ENCODE assay signal across 9 cellular contexts in the genomic region with DNA sequence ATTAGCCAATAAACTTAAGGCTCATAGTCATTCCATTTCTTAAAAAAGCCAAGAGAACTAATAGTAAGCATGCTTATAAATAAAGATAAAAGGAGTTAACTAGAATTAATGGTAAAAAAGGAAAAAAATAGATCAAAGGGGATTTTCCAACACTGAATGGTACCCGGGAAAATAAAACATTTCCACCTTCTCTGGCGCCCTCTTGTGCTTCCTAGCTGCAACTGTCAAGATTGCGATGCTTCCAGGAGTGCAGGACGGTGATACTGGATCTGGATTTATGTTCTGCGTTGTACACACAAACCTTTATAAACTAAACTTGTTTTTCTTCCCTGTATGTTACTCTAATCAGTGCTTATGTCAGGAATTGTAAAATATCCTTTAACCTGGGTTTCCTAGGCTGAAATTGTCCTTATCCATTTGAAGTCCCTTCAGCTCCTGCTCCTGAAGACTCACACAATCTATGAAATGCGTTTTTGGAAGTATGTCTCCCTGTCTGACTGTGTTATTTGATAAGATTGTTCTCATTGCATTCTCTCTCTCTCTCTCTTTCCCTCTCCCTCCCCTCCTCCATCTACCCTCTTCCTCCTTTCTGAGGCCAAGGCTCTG. TPM values are rescaled to one million over a fixed set of nuclear protein-coding genes. Genes with fewer than 3 reads are reported as not detected.
DNase-seq lines count a peak whose midpoint lies in the region; ATAC-seq and TF ChIP-seq lines count a peak whose summit lies in the region.
"Had no signal": no experiment of that assay in that cellular context is flagged by ENCODE, and none has a peak within 500 bp of the region (broad histone marks: within the 10 kb centered on the region; RNA-seq: fewer than 3 reads in every experiment).

No MANE protein-coding gene starts in this region.

- intact Hi-C loops in Calu3 (cut with micrococcal nuclease; ENCODE audit: unreplicated experiment) (loop anchor here (5.0 to 10.0 kb wide), 2 partner anchors 447 to 789 kb away; no protein-coding TSS in a partner anchor), gastrocnemius medialis (cut with DNase I; ENCODE audit: low total_unique reads) (loop anchor here (2.0 to 10.0 kb wide), 2 partner anchors 403 to 789 kb away; no protein-coding TSS in a partner anchor)

- ATAC-seq in GM18867 (IDR thresholded peaks at IDR 0.05; ENCODE audit: unreplicated experiment), result peak; percentile 41
- ATAC-seq in WTC11, result peak; percentile 69
- ATAC-seq in gastrocnemius medialis, result peak; percentile 51 to 63
- no peak for ATAC-seq in omental fat pad (ENCODE audit: low FRiP score)

- no peak overlapping the region for H3K27ac Mint-ChIP-seq in Calu3 (ENCODE audit: unreplicated experiment)
- H3K27ac Mint-ChIP-seq in WTC11, result no peak overlapping the region
- H3K27ac Mint-ChIP-seq: naive B cell had no signal

- no peaks in the 10 kb centered on the region for H3K27me3 Mint-ChIP-seq in Calu3 (ENCODE audit: unreplicated experiment)
- H3K27me3 Mint-ChIP-seq in WTC11 (ENCODE audit: low read depth), result peaks cover 17% of the 10 kb centered on the region

- no peaks in the 10 kb centered on the region for H3K27me3 ChIP-seq in cardiac muscle cell
- no peaks in the 10 kb centered on the region for H3K27me3 ChIP-seq in gastrocnemius medialis

- BruUV-seq in Calu3 (replicated peaks; lab: Mats Ljungman, UMichigan), result no TSS peak

- H3K9me3 Mint-ChIP-seq in Calu3 (ENCODE audit: low read depth, unreplicated experiment), result no peaks in the 10 kb centered on the region
- H3K9me3 Mint-ChIP-seq in WTC11, result no peaks in the 10 kb centered on the region
- H3K9me3 Mint-ChIP-seq: naive B cell had no signal

- no peak overlapping the region for H3K4me3 Mint-ChIP-seq in Calu3 (ENCODE audit: low read depth, unreplicated experiment)
- H3K4me3 Mint-ChIP-seq in WTC11, result no peak overlapping the region

- CTCF ChIA-PET in Calu3 (lab: Charles Lee) (interaction anchor here (0.7 to 3.6 kb wide), 6 partner anchors 10 to 558 kb away, joined by 3 to 30 read pairs (median 4); partner anchors contain the start of gene HTATIP2), WTC11 (lab: Charles Lee) (interaction anchor here (0.6 to 5.3 kb wide), 25 partner anchors 10 to 796 kb away, joined by 3 to 130 read pairs (median 6); partner anchors contain the start of genes DBX1 and HTATIP2)

- H3K4me1 ChIP-seq in cardiac muscle cell (ENCODE audit: low read depth) (no peaks in the 10 kb centered on the region), gastrocnemius medialis (no peaks in the 10 kb centered on the region)

- no peak for TF ChIP-seq POLR2A in gastrocnemius medialis (IDR thresholded peaks at IDR 0.05)

- DNase-seq in Calu3 (peak; percentile 52), NCI-H1105 (lab: John Stamatoyannopoulos, UW) (peak; percentile 50), WTC11 (ENCODE audit: low spot score) (peak; percentile 34), cardiac muscle cell (ENCODE audit: low read depth in 1 of 2, low spot score in 1 of 2) (peak; percentile 64), gastrocnemius medialis (no peak), omental fat pad (ENCODE audit: low spot score) (no peak), globus pallidus (ENCODE audit: low spot score) (no peak)
- DNase-seq: naive B cell had no signal

- H3K4me1 Mint-ChIP-seq in Calu3 (ENCODE audit: low read depth, unreplicated experiment) (peaks cover 37% of the 10 kb centered on the region), WTC11 (0 out of 2 replicates have a peak, but pooled peaks cover 4% of the 10 kb centered on the region)

- H3K36me3 ChIP-seq in cardiac muscle cell, result no peaks in the 10 kb centered on the region
- no peaks in the 10 kb centered on the region for H3K36me3 ChIP-seq in gastrocnemius medialis

- peaks cover 9% of the 10 kb centered on the region for H3K36me3 Mint-ChIP-seq in Calu3 (ENCODE audit: insufficient read depth, unreplicated experiment)
- no peaks in the 10 kb centered on the region for H3K36me3 Mint-ChIP-seq in WTC11
- H3K36me3 Mint-ChIP-seq: naive B cell had no signal

- H3K9me3 ChIP-seq in cardiac muscle cell (ENCODE audit: low read depth) (no peaks in the 10 kb centered on the region), gastrocnemius medialis (no peaks in the 10 kb centered on the region)

- H3K4me3 ChIP-seq in cardiac muscle cell (no peak overlapping the region), gastrocnemius medialis (no peak overlapping the region)

- peak; percentile 66 for TF ChIP-seq CTCF in Calu3 (IDR thresholded peaks at IDR 0.05; ENCODE audit: unreplicated experiment)
- peak; percentile 68 for TF ChIP-seq CTCF in WTC11 (IDR thresholded peaks at IDR 0.05)
- TF ChIP-seq CTCF in cardiac muscle cell (IDR thresholded peaks at IDR 0.05; ENCODE audit: low read depth, low read length), result peak; percentile 90
- peak; percentile 39 to 84 (median 58) for TF ChIP-seq CTCF in gastrocnemius medialis (IDR thresholded peaks at IDR 0.05 in 4 of 5, conservative IDR thresholded peaks at IDR 0.05 in 1 of 5)
- TF ChIP-seq CTCF in omental fat pad (IDR thresholded peaks at IDR 0.05), result no peak

- POLR2A ChIA-PET in WTC11 (lab: Charles Lee), result no interaction called here

- H3K27ac ChIP-seq in cardiac muscle cell, result no peak overlapping the region
- no peak overlapping the region for H3K27ac ChIP-seq in gastrocnemius medialis

- in situ Hi-C loops in gastrocnemius medialis (cut with MboI; ENCODE audit: low sequenced_read_pairs in 4 of 4), result loop anchor here (5.0 to 25.0 kb wide), 4 partner anchors 227 to 417 kb away; no protein-coding TSS in a partner anchor

TF ChIP-seq in WTC11, 78 proteins besides CTCF, POLR2A, EP300 and RAD21:
- TF ChIP-seq ZNF416 (CRISPR knock-in tag; IDR thresholded peaks at IDR 0.05) (no peak), SOX15 (CRISPR knock-in tag; IDR thresholded peaks at IDR 0.05) (no peak)
TF ChIP-seq in WTC11: peak in this region for 0.

RNA-seq across cellular contexts. Expression of gene HTATIP2, which starts 9.6 kb away (rescaled TPM):
- total RNA-seq in Calu3 (2022) (94.7 and 106 TPM in 2 replicates), WTC11 (2021) (32.7 to 51.3 TPM (median 47.3 TPM) in 3 replicates), cardiac muscle cell (3.4 and 4.9 TPM in 2 replicates), gastrocnemius medialis (10 to 100 TPM; 61.6 to 87.2 (median 75.8) TPM), omental fat pad (10 to 100 TPM; 21.7 to 69.7 (median 40.1) TPM)
- 2.0 and 14.1 TPM in 2 replicates for polyA plus RNA-seq in cardiac muscle cell

RNA-seq across cellular contexts. Expression of gene PRMT3, which starts 33.6 kb away (rescaled TPM):
- total RNA-seq in Calu3 (2022), result 23.1 and 24.0 TPM in 2 replicates
- 26.7 to 31.4 TPM (median 28.0 TPM) in 3 replicates for total RNA-seq in WTC11 (2021)
- 11.7 and 14.2 TPM in 2 replicates for total RNA-seq in cardiac muscle cell
- 15.7 and 19.4 TPM in 2 replicates for polyA plus RNA-seq in cardiac muscle cell
- total RNA-seq in gastrocnemius medialis, result 10 to 100 TPM; 14.0 to 20.1 (median 17.0) TPM
- total RNA-seq in omental fat pad, result 10 to 100 TPM; 13.8 to 21.0 (median 16.0) TPM

Comparison
In these comparisons a context has a peak if more than half of its experiments do, and no peak if none do; other contexts are left out.
1. DNase-seq: peak in Calu3 (single experiment), NCI-H1105 (single experiment), WTC11 (single experiment) and cardiac muscle cell (2 of 2); none in gastrocnemius medialis (0 of 2), omental fat pad (single experiment) and globus pallidus (single experiment).
2. CTCF ChIP-seq: peak in Calu3 (single experiment), WTC11 (single experiment), cardiac muscle cell (single experiment) and gastrocnemius medialis (5 of 5); none in omental fat pad (0 of 3).